18 cellular contexts compared by ENCODE assay signal in the genomic region with DNA sequence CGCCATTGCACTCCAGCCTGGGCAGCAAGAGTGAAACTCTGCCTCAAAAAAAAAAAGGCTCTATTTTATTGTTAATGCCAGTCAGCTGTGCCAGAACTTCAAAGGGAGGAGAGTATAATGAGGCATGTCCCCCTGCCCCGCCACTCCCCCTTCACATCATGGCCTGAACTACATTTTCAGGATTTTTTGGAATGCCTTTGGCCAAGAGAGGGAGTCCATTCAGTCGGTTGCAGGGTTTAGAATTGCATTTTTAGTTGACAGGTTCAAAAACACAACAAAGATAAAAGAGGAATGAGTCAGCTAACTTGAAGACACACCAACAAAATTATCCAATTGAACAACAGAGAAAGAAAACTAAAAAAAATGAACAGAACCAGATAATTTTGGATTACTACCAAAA.
"Had no signal": no experiment of that assay in that cellular context is flagged by ENCODE, and none has a peak within 500 bp of the region (broad histone marks: within the 10 kb centered on the region; RNA-seq: fewer than 3 reads in every experiment).

No MANE protein-coding gene starts in this region.

- H3K27me3 Mint-ChIP-seq: activated B cell treated with CpG ODN at 0.5 μM for 24 hours had no signal

- H3K27ac ChIP-seq: esophagus muscularis mucosa, gastrocnemius medialis, lower lobe of right lung, neutrophil, suprapubic skin, upper lobe of left lung had no signal

- DNase-seq: activated B cell treated with CpG ODN at 0.5 μM for 24 hours; activated CD4-positive, alpha-beta T cell treated with anti-CD3 and anti-CD28 coated beads, Interleukin-2, amount 10 ng/mL, durations not matched to agents 7 days and 5 days; activated CD8-positive, alpha-beta memory T cell treated with anti-CD3 and anti-CD28 coated beads for 24 hours; activated naive CD4-positive, alpha-beta T cell treated with Interleukin-2 at 50 U/mL for 16 hours; activated naive CD8-positive, alpha-beta T cell treated with anti-CD3 and anti-CD28 coated beads, Interleukin-2, amount 50 U/mL, for 24 hours; gastrocnemius medialis; kidney glomerular epithelial cell; lower lobe of right lung; naive thymus-derived CD8-positive, alpha-beta T cell; right cardiac atrium; stimulated activated CD4-positive, alpha-beta T cell treated with anti-CD3 and anti-CD28 coated beads, Interleukin-1b, Interleukin-23, amount 100 ng/mL, for 48 hours; stimulated activated naive CD4-positive, alpha-beta T cell treated with Interleukin-2 at 50 U/mL for 16 hours; upper lobe of left lung had no signal

- H3K4me3 ChIP-seq: esophagus muscularis mucosa, gastrocnemius medialis, lower lobe of right lung, smooth muscle cell, suprapubic skin, upper lobe of left lung had no signal

- H3K36me3 ChIP-seq: esophagus muscularis mucosa, gastrocnemius medialis, lower lobe of right lung, neutrophil, suprapubic skin, upper lobe of left lung had no signal

- ATAC-seq: activated naive CD8-positive, alpha-beta T cell treated with anti-CD3 and anti-CD28 coated beads, Interleukin-2, amount 50 U/mL, for 24 hours; gastrocnemius medialis; lower lobe of right lung; naive thymus-derived CD8-positive, alpha-beta T cell; right cardiac atrium; SK-N-SH treated with all-trans-retinoic acid at 6 μM for 48 hours had no signal

- H3K4me1 ChIP-seq: esophagus muscularis mucosa, gastrocnemius medialis, lower lobe of right lung, suprapubic skin, upper lobe of left lung had no signal

- H3K4me3 Mint-ChIP-seq: activated B cell treated with CpG ODN at 0.5 μM for 24 hours; activated CD4-positive, alpha-beta T cell treated with anti-CD3 and anti-CD28 coated beads, Interleukin-2, amount 10 ng/mL, durations not matched to agents 7 days and 5 days; activated naive CD8-positive, alpha-beta T cell treated with anti-CD3 and anti-CD28 coated beads, Interleukin-2, amount 50 U/mL, for 24 hours; naive thymus-derived CD8-positive, alpha-beta T cell had no signal

- H3K9me3 ChIP-seq: esophagus muscularis mucosa, gastrocnemius medialis, lower lobe of right lung, neutrophil, upper lobe of left lung had no signal

- H3K9me3 Mint-ChIP-seq: activated B cell treated with CpG ODN at 0.5 μM for 24 hours; activated naive CD8-positive, alpha-beta T cell treated with anti-CD3 and anti-CD28 coated beads, Interleukin-2, amount 50 U/mL, for 24 hours had no signal

- H3K27ac Mint-ChIP-seq: activated B cell treated with CpG ODN at 0.5 μM for 24 hours; activated CD4-positive, alpha-beta T cell treated with anti-CD3 and anti-CD28 coated beads, Interleukin-2, amount 10 ng/mL, durations not matched to agents 7 days and 5 days; activated naive CD8-positive, alpha-beta T cell treated with anti-CD3 and anti-CD28 coated beads, Interleukin-2, amount 50 U/mL, for 24 hours had no signal

- H3K27me3 ChIP-seq: esophagus muscularis mucosa, gastrocnemius medialis, neutrophil, suprapubic skin, upper lobe of left lung had no signal
